15 cellular contexts compared by ENCODE assay signal in the genomic region with DNA sequence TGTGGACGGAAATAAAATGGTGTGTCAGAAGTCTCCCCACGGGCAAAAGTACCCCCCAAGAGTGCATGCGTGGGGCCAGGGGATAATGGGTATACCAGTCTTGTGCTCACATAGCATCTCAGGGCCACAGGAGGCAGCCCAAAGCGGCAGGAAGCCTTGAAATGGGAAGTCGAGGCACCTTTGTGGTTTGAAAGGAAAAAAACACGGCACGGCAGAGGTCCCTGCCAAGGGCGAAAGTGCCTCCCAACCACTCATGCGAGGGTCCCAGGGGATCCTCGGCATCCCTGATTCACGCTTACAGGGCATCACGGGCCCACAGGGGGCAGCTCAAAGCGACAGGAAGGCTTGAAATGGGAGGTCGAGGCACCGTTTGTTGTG.
DNase-seq lines count a peak whose midpoint lies in the region; ATAC-seq and TF ChIP-seq lines count a peak whose summit lies in the region.
"Had no signal": no experiment of that assay in that cellular context is flagged by ENCODE, and none has a peak within 500 bp of the region (broad histone marks: within the 10 kb centered on the region; RNA-seq: fewer than 3 reads in every experiment).

No MANE protein-coding gene starts in this region.

- H3F3A ChIP-seq in SK-N-SH (replicated peaks; ENCODE audit: insufficient read depth) = no peaks in the 10 kb centered on the region

- H3K27me3 ChIP-seq in SK-N-SH (ENCODE audit: insufficient read depth) = no peaks in the 10 kb centered on the region
- H3K27me3 ChIP-seq: BLaER1 had no signal

- POLR2A ChIA-PET in SK-N-SH (lab: Yijun Ruan, JAX) = no interaction called here

- CTCF ChIA-PET in SK-N-SH (lab: Yijun Ruan, JAX) = no interaction called here

- no peaks in the 10 kb centered on the region for H4K20me1 ChIP-seq in SK-N-SH (ENCODE audit: insufficient read depth)
- H4K20me1 ChIP-seq: BLaER1 had no signal

- H3K4me3 ChIP-seq in SK-N-SH (ENCODE audit: low read depth in 2 of 2, low read length in 1 of 2) = no peak overlapping the region
- H3K4me3 ChIP-seq: BLaER1, GM23248 had no signal

- no peaks in the 10 kb centered on the region for H3K9me2 ChIP-seq in SK-N-SH

- no peaks in the 10 kb centered on the region for H3K4me1 Mint-ChIP-seq in chondrocyte (ENCODE audit: low read depth)
- H3K4me1 Mint-ChIP-seq in progenitor cell of endocrine pancreas (ENCODE audit: low read depth) = no peaks in the 10 kb centered on the region
- H3K4me1 Mint-ChIP-seq: CD8-positive, alpha-beta memory T cell had no signal

- no peaks in the 10 kb centered on the region for H3K9me3 ChIP-seq in SK-N-SH

- H3K27ac ChIP-seq in SK-N-SH (ENCODE audit: low read depth in 2 of 2, low read length in 1 of 2) = no peak overlapping the region
- H3K27ac ChIP-seq: 22Rv1, BLaER1, GM23248 had no signal

- no peak overlapping the region for H2AFZ ChIP-seq in SK-N-SH (ENCODE audit: low read depth)
- H2AFZ ChIP-seq: GM23248 had no signal

- H3K4me3 Mint-ChIP-seq in chondrocyte (ENCODE audit: unreplicated experiment) (no peak overlapping the region), progenitor cell of endocrine pancreas (ENCODE audit: low read depth) (no peak overlapping the region)
- H3K4me3 Mint-ChIP-seq: CD8-positive, alpha-beta memory T cell had no signal

- no peak overlapping the region for H3K4me2 ChIP-seq in SK-N-SH
- H3K4me2 ChIP-seq: BLaER1 had no signal

- no peaks in the 10 kb centered on the region for H3K4me1 ChIP-seq in SK-N-SH (ENCODE audit: control insufficient read depth in 1 of 2, insufficient read depth in 2 of 2, low read depth in 1 of 2, low read length in 1 of 2)
- H3K4me1 ChIP-seq: BLaER1 had no signal

- peaks cover 47% of the 10 kb centered on the region for H3K9me3 Mint-ChIP-seq in chondrocyte (ENCODE audit: low read depth)
- H3K9me3 Mint-ChIP-seq in progenitor cell of endocrine pancreas (ENCODE audit: low read depth) = peaks cover 60% of the 10 kb centered on the region

- TF ChIP-seq EP300 in SK-N-SH (IDR thresholded peaks at IDR 0.05; ENCODE audit: borderline replicate concordance in 1 of 2, low read depth in 1 of 2, low read length in 1 of 2) = no peak

- TF ChIP-seq CTCF in SK-N-SH (IDR thresholded peaks at IDR 0.05) = no peak
- no peak for TF ChIP-seq CTCF in chondrocyte (IDR thresholded peaks at IDR 0.05)
- no peak for TF ChIP-seq CTCF in progenitor cell of endocrine pancreas (IDR thresholded peaks at IDR 0.05; ENCODE audit: unreplicated experiment)

- ATAC-seq in SK-N-SH treated with all-trans-retinoic acid at 6 μM for 48 hours (no peak), GM18858 (IDR thresholded peaks at IDR 0.05; ENCODE audit: unreplicated experiment) (no peak)
- ATAC-seq in activated CD4-positive, CD25-positive, alpha-beta regulatory T cell treated with anti-CD3 and anti-CD28 coated beads, Interleukin-2, amount 50 U/mL, for 24 hours = no peak

- H3K79me2 ChIP-seq in SK-N-SH (ENCODE audit: insufficient read depth) = no peaks in the 10 kb centered on the region

- TF ChIP-seq RAD21 in SK-N-SH (IDR thresholded peaks at IDR 0.05; ENCODE audit: low read length) = no peak

- WGBS in SK-N-SH (ENCODE audit: low lambda C conversion rate) = 8% methylated on average over 15 of the region's 15 CpGs

- no peak overlapping the region for H3K9ac ChIP-seq in SK-N-SH
- H3K9ac ChIP-seq: BLaER1, GM23248 had no signal

- H3K27me3 Mint-ChIP-seq in chondrocyte (ENCODE audit: low read depth) (no peaks in the 10 kb centered on the region), progenitor cell of endocrine pancreas (no peaks in the 10 kb centered on the region)

- H3K36me3 ChIP-seq in SK-N-SH (replicated peaks in 1 of 2; ENCODE audit: control insufficient read depth in 1 of 2, insufficient read depth in 2 of 2, low read length in 1 of 2) = no peaks in the 10 kb centered on the region
- H3K36me3 ChIP-seq: BLaER1 had no signal

- no peak overlapping the region for H3K27ac Mint-ChIP-seq in chondrocyte (ENCODE audit: unreplicated experiment)
- H3K27ac Mint-ChIP-seq in progenitor cell of endocrine pancreas = no peak overlapping the region
- H3K27ac Mint-ChIP-seq: CD8-positive, alpha-beta memory T cell had no signal

- DNase-seq in SK-N-SH (peak; percentile 0), GM03348 (ENCODE audit: low spot score) (peak; percentile 1), chondrocyte (ENCODE audit: low spot score) (peak; percentile 43), progenitor cell of endocrine pancreas (ENCODE audit: low spot score, unreplicated experiment) (peak; percentile 7)
- DNase-seq in activated naive CD4-positive, alpha-beta T cell treated with Interleukin-2 at 50 U/mL for 16 hours = no peak
- DNase-seq: AML-193; CD8-positive, alpha-beta memory T cell; DMS 273 treated with DMSO at 0.1 percent for 48 hours; GM23248; IMR-90 had no signal

- no peaks in the 10 kb centered on the region for H3K36me3 Mint-ChIP-seq in chondrocyte (ENCODE audit: low read depth)
- H3K36me3 Mint-ChIP-seq in progenitor cell of endocrine pancreas (ENCODE audit: insufficient read depth) = peaks cover 11% of the 10 kb centered on the region
- H3K36me3 Mint-ChIP-seq: CD8-positive, alpha-beta memory T cell had no signal

TF ChIP-seq in SK-N-SH, 30 proteins besides CTCF, POLR2A, EP300 and RAD21 (continues in another document):
- TF ChIP-seq FOXJ3 (CRISPR knock-in tag; IDR thresholded peaks at IDR 0.05) = no peak
- TF ChIP-seq, protein P1, sequence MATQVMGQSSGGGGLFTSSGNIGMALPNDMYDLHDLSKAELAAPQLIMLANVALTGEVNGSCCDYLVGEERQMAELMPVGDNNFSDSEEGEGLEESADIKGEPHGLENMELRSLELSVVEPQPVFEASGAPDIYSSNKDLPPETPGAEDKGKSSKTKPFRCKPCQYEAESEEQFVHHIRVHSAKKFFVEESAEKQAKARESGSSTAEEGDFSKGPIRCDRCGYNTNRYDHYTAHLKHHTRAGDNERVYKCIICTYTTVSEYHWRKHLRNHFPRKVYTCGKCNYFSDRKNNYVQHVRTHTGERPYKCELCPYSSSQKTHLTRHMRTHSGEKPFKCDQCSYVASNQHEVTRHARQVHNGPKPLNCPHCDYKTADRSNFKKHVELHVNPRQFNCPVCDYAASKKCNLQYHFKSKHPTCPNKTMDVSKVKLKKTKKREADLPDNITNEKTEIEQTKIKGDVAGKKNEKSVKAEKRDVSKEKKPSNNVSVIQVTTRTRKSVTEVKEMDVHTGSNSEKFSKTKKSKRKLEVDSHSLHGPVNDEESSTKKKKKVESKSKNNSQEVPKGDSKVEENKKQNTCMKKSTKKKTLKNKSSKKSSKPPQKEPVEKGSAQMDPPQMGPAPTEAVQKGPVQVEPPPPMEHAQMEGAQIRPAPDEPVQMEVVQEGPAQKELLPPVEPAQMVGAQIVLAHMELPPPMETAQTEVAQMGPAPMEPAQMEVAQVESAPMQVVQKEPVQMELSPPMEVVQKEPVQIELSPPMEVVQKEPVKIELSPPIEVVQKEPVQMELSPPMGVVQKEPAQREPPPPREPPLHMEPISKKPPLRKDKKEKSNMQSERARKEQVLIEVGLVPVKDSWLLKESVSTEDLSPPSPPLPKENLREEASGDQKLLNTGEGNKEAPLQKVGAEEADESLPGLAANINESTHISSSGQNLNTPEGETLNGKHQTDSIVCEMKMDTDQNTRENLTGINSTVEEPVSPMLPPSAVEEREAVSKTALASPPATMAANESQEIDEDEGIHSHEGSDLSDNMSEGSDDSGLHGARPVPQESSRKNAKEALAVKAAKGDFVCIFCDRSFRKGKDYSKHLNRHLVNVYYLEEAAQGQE (IDR thresholded peaks at IDR 0.05; ENCODE audit: low read depth, low read length) = no peak
- no peak for TF ChIP-seq MEF2A (IDR thresholded peaks at IDR 0.05; ENCODE audit: borderline replicate concordance, low read depth)
- no peak for TF ChIP-seq TAF1 (IDR thresholded peaks at IDR 0.05; ENCODE audit: borderline replicate concordance, low read depth, low read length)
- no peak for TF ChIP-seq FOSL2 (IDR thresholded peaks at IDR 0.05; ENCODE audit: borderline replicate concordance, low read depth)
- TF ChIP-seq ELF1 (IDR thresholded peaks at IDR 0.05) = no peak
- TF ChIP-seq RFX5 (IDR thresholded peaks at IDR 0.05; ENCODE audit: low read length) = no peak

TF ChIP-seq in SK-N-SH treated with all-trans-retinoic acid at 6 μM for 48 hours, 23 proteins besides CTCF, POLR2A, EP300 and RAD21 (continues in another document):
- TF ChIP-seq PPARA (CRISPR knock-in tag; IDR thresholded peaks at IDR 0.05; ENCODE audit: borderline replicate concordance) (no peak), ZNF70 (CRISPR knock-in tag; IDR thresholded peaks at IDR 0.05) (no peak), ZFP3 (CRISPR knock-in tag; IDR thresholded peaks at IDR 0.05) (no peak), POU6F1 (CRISPR knock-in tag; IDR thresholded peaks at IDR 0.05; ENCODE audit: borderline replicate concordance, low read depth) (no peak), CSDC2 (CRISPR knock-in tag; IDR thresholded peaks at IDR 0.05) (no peak), SNAI2 (CRISPR knock-in tag; IDR thresholded peaks at IDR 0.05) (no peak), ZFP30 (CRISPR knock-in tag; IDR thresholded peaks at IDR 0.05) (no peak), TOX (CRISPR knock-in tag; IDR thresholded peaks at IDR 0.05; ENCODE audit: borderline replicate concordance) (no peak), TCF4 (CRISPR knock-in tag; IDR thresholded peaks at IDR 0.05; ENCODE audit: borderline replicate concordance) (no peak)
- TF ChIP-seq, protein P2, sequence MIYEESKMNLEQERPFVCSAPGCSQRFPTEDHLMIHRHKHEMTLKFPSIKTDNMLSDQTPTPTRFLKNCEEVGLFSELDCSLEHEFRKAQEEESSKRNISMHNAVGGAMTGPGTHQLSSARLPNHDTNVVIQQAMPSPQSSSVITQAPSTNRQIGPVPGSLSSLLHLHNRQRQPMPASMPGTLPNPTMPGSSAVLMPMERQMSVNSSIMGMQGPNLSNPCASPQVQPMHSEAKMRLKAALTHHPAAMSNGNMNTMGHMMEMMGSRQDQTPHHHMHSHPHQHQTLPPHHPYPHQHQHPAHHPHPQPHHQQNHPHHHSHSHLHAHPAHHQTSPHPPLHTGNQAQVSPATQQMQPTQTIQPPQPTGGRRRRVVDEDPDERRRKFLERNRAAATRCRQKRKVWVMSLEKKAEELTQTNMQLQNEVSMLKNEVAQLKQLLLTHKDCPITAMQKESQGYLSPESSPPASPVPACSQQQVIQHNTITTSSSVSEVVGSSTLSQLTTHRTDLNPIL (CRISPR knock-in tag; IDR thresholded peaks at IDR 0.05; ENCODE audit: low read depth) = no peak
